In genomic region chr7:75064291-75064690, GRCh38 we compare ENCODE assay signal across 33 cellular contexts.
"Had no signal": no experiment of that assay in that cellular context is flagged by ENCODE, and none has a peak within 500 bp of the region (broad histone marks: within the 10 kb centered on the region; RNA-seq: fewer than 3 reads in every experiment).

No MANE protein-coding gene starts in this region.

- H3K4me1 Mint-ChIP-seq: activated CD4-positive, alpha-beta memory T cell treated with anti-CD3 and anti-CD28 coated beads, Interleukin-2, amount 10 ng/mL, durations not matched to agents 7 days and 5 days; activated naive CD4-positive, alpha-beta T cell treated with anti-CD3 and anti-CD28 coated beads, Interleukin-2, amount 10 ng/mL, durations not matched to agents 7 days and 5 days; T-cell had no signal

- DNase-seq: activated CD4-positive, alpha-beta memory T cell treated with anti-CD3 and anti-CD28 coated beads, Interleukin-2, amount 10 ng/mL, durations not matched to agents 7 days and 5 days; activated CD4-positive, alpha-beta T cell treated with anti-CD3 and anti-CD28 coated beads for 1 hour; activated CD4-positive, alpha-beta T cell treated with anti-CD3 and anti-CD28 coated beads for 48 hours; activated CD4-positive, CD25-positive, alpha-beta regulatory T cell; activated CD8-positive, alpha-beta memory T cell treated with anti-CD3 and anti-CD28 coated beads for 24 hours; activated CD8-positive, alpha-beta memory T cell treated with anti-CD3 and anti-CD28 coated beads, Interleukin-2, amount 10 ng/mL, durations not matched to agents 7 days and 5 days; activated CD8-positive, alpha-beta memory T cell treated with anti-CD3 and anti-CD28 coated beads, Interleukin-2, amount 50 U/mL, for 48 hours; activated effector memory CD4-positive, alpha-beta T cell treated with Interleukin-2 at 50 U/mL for 16 hours; activated naive CD4-positive, alpha-beta T cell treated with anti-CD3 and anti-CD28 coated beads, Interleukin-2, amount 10 ng/mL, durations not matched to agents 7 days and 5 days; activated T-cell treated with anti-CD3 and anti-CD28 coated beads, Interleukin-2, amount 50 U/mL, for 48 hours; amygdala; caudate nucleus; cerebellar nuclear complex; NCI-H1105; NCI-H1436; NCI-H1694; NCI-H1930; NCI-H2081 treated with DMSO at 0.1 percent for 48 hours; NCI-H226; NCI-H446 treated with DMSO at 0.1 percent for 48 hours; NCI-H524; NCI-H69; NCI-H82; SHP77 treated with DMSO at 0.1 percent for 48 hours; T-cell; T-helper 2 cell; T-helper 9 cell had no signal

- H3K27me3 ChIP-seq: ascending aorta had no signal

- H3K27ac Mint-ChIP-seq: activated CD4-positive, alpha-beta memory T cell treated with anti-CD3 and anti-CD28 coated beads, Interleukin-2, amount 10 ng/mL, durations not matched to agents 7 days and 5 days; activated CD8-positive, alpha-beta memory T cell treated with anti-CD3 and anti-CD28 coated beads, Interleukin-2, amount 10 ng/mL, durations not matched to agents 7 days and 5 days; activated naive CD4-positive, alpha-beta T cell treated with anti-CD3 and anti-CD28 coated beads, Interleukin-2, amount 10 ng/mL, durations not matched to agents 7 days and 5 days; activated naive CD8-positive, alpha-beta T cell; T-cell had no signal

- H3K9me3 Mint-ChIP-seq: activated CD4-positive, alpha-beta memory T cell treated with anti-CD3 and anti-CD28 coated beads, Interleukin-2, amount 10 ng/mL, durations not matched to agents 7 days and 5 days; activated naive CD4-positive, alpha-beta T cell treated with anti-CD3 and anti-CD28 coated beads, Interleukin-2, amount 10 ng/mL, durations not matched to agents 7 days and 5 days; T-cell had no signal

- H3K9me3 ChIP-seq: ascending aorta had no signal

- H3K4me3 ChIP-seq: ascending aorta, K562 had no signal

- H3K4me3 Mint-ChIP-seq: activated CD4-positive, alpha-beta memory T cell treated with anti-CD3 and anti-CD28 coated beads, Interleukin-2, amount 10 ng/mL, durations not matched to agents 7 days and 5 days; activated CD8-positive, alpha-beta memory T cell treated with anti-CD3 and anti-CD28 coated beads, Interleukin-2, amount 10 ng/mL, durations not matched to agents 7 days and 5 days; activated naive CD4-positive, alpha-beta T cell treated with anti-CD3 and anti-CD28 coated beads, Interleukin-2, amount 10 ng/mL, durations not matched to agents 7 days and 5 days; activated naive CD8-positive, alpha-beta T cell; T-cell had no signal

- H3K4me1 ChIP-seq: ascending aorta had no signal

- H3K27me3 Mint-ChIP-seq: activated CD4-positive, alpha-beta memory T cell treated with anti-CD3 and anti-CD28 coated beads, Interleukin-2, amount 10 ng/mL, durations not matched to agents 7 days and 5 days; activated CD8-positive, alpha-beta memory T cell treated with anti-CD3 and anti-CD28 coated beads, Interleukin-2, amount 10 ng/mL, durations not matched to agents 7 days and 5 days; activated naive CD4-positive, alpha-beta T cell treated with anti-CD3 and anti-CD28 coated beads, Interleukin-2, amount 10 ng/mL, durations not matched to agents 7 days and 5 days; activated naive CD8-positive, alpha-beta T cell; T-cell had no signal

- ATAC-seq: activated CD8-positive, alpha-beta memory T cell treated with anti-CD3 and anti-CD28 coated beads, Interleukin-2, amount 10 ng/mL, durations not matched to agents 7 days and 5 days; K562; Panc1; SK-N-SH treated with all-trans-retinoic acid at 6 μM for 48 hours; T-cell had no signal

- H3K27ac ChIP-seq: ascending aorta, VCaP had no signal
